24 cellular contexts compared by ENCODE assay signal in genomic region chr1:227557962-227558806, GRCh38. TPM values are rescaled to one million over a fixed set of nuclear protein-coding genes. Genes with fewer than 3 reads are reported as not detected.
DNase-seq lines count a peak whose midpoint lies in the region; ATAC-seq and TF ChIP-seq lines count a peak whose summit lies in the region.
"Had no signal": no experiment of that assay in that cellular context is flagged by ENCODE, and none has a peak within 500 bp of the region (broad histone marks: within the 10 kb centered on the region; RNA-seq: fewer than 3 reads in every experiment).

No MANE protein-coding gene starts in this region.

- peak overlapping the region; percentile 88 for H2AFZ ChIP-seq in GM23338
- H2AFZ ChIP-seq in osteoblast (ENCODE audit: low read length), result no peak overlapping the region
- H2AFZ ChIP-seq in H9 (ENCODE audit: low read length), result no peak overlapping the region
- H2AFZ ChIP-seq: GM23248, PC-9 had no signal

- H4K91ac ChIP-seq in H9 (ENCODE audit: insufficient read length, low read depth, low read length), result no peak overlapping the region

- no peak overlapping the region for H2AK5ac ChIP-seq in H9 (ENCODE audit: insufficient read length, low read length)

- no peaks in the 10 kb centered on the region for H3K23me2 ChIP-seq in H9 (ENCODE audit: insufficient read length, low read depth, low read length, poor library complexity, severe bottlenecking)

- H3K36me3 ChIP-seq in GM23338 (ENCODE audit: insufficient read depth) (no peaks in the 10 kb centered on the region), osteoblast (ENCODE audit: insufficient read depth, low read length) (no peaks in the 10 kb centered on the region)
- H3K36me3 ChIP-seq: BLaER1 treated with 17β-estradiol and CSF1 and Interleukin-3, amounts not matched to agents 10 nM and 100 nM had no signal

- no peak overlapping the region for H3K14ac ChIP-seq in H9 (ENCODE audit: insufficient read depth, low read length)

- H3K4me3 ChIP-seq in GM23338 (no peak overlapping the region), osteoblast (ENCODE audit: insufficient read depth, low read length) (no peak overlapping the region)
- H3K4me3 ChIP-seq: BLaER1 treated with 17β-estradiol and CSF1 and Interleukin-3, amounts not matched to agents 10 nM and 100 nM; GM23248; PC-9 had no signal

- no peak overlapping the region for H2BK5ac ChIP-seq in H9 (ENCODE audit: insufficient read length, low read length)

- H3K27me3 ChIP-seq in GM23338 (ENCODE audit: insufficient read depth) (no peaks in the 10 kb centered on the region), osteoblast (ENCODE audit: insufficient read depth, low read length) (peaks cover 12% of the 10 kb centered on the region), H9 (ENCODE audit: insufficient read depth, low read length) (no peaks in the 10 kb centered on the region)
- H3K27me3 ChIP-seq: BLaER1 treated with 17β-estradiol and CSF1 and Interleukin-3, amounts not matched to agents 10 nM and 100 nM had no signal

- DNase-seq in GM23338 (ENCODE audit: low spot score) (no peak), activated B cell treated with CpG ODN at 0.5 μM for 24 hours (no peak), left kidney (ENCODE audit: low read depth, low spot score) (peak; percentile 68), osteoblast (ENCODE audit: insufficient read length, low spot score, missing footprints) (peak; percentile 54), H9 (no peak), DMS153 treated with DMSO at 0.1 percent for 48 hours (lab: John Stamatoyannopoulos, UW; ENCODE audit: unreplicated experiment) (no peak), NCI-H526 (lab: John Stamatoyannopoulos, UW) (no peak)
- DNase-seq in activated CD8-positive, alpha-beta T cell treated with anti-CD3 and anti-CD28 coated beads, Interleukin-2, amount 10 ng/mL, durations not matched to agents 7 days and 5 days, result no peak
- DNase-seq: CD4-positive, alpha-beta T cell; DMS53; GM23248; IMR-90; Karpas-422; NCI-H1092; NCI-H1436; NCI-H187 treated with DMSO at 0.1 percent for 48 hours; NCI-H2107; NCI-H524; NCI-H774; NK-92 treated with Interleukin-12 subunit alpha and Interleukin-12 subunit beta, amount 100 ng/mL, for 24 hours; PC-9; SHP77 had no signal

- H3K27ac Mint-ChIP-seq in GM23338 (no peak overlapping the region), activated B cell treated with CpG ODN at 0.5 μM for 24 hours (no peak overlapping the region), H9 (no peak overlapping the region)
- no peak overlapping the region for H3K27ac Mint-ChIP-seq in activated CD8-positive, alpha-beta T cell treated with anti-CD3 and anti-CD28 coated beads, Interleukin-2, amount 10 ng/mL, durations not matched to agents 7 days and 5 days
- H3K27ac Mint-ChIP-seq: CD4-positive, alpha-beta T cell had no signal

- H4K20me1 ChIP-seq in GM23338 (replicated peaks; ENCODE audit: insufficient read depth) (no peaks in the 10 kb centered on the region), osteoblast (ENCODE audit: insufficient read depth, low read length) (no peaks in the 10 kb centered on the region), H9 (ENCODE audit: control insufficient read depth, insufficient read depth, insufficient read length) (no peaks in the 10 kb centered on the region)
- H4K20me1 ChIP-seq: BLaER1 treated with 17β-estradiol and CSF1 and Interleukin-3, amounts not matched to agents 10 nM and 100 nM had no signal

- no peaks in the 10 kb centered on the region for H3K4me1 ChIP-seq in GM23338 (ENCODE audit: insufficient read depth)
- no peaks in the 10 kb centered on the region for H3K4me1 ChIP-seq in osteoblast (ENCODE audit: insufficient read depth, low read length)
- no peaks in the 10 kb centered on the region for H3K4me1 ChIP-seq in H9 (ENCODE audit: insufficient read depth, low read length)

- ATAC-seq in GM23338 (no peak), activated B cell treated with CpG ODN at 0.5 μM for 24 hours (ENCODE audit: low read depth) (no peak)
- no peak for ATAC-seq in activated CD8-positive, alpha-beta T cell treated with anti-CD3 and anti-CD28 coated beads, Interleukin-2, amount 10 ng/mL, durations not matched to agents 7 days and 5 days
- ATAC-seq: HCT116 had no signal

- no peak overlapping the region for H4K5ac ChIP-seq in H9 (ENCODE audit: insufficient read length, low read depth, low read length)

- H3K9ac ChIP-seq in H9 (ENCODE audit: extremely low read depth, insufficient read length, low read length), result no peak overlapping the region
- H3K9ac ChIP-seq: BLaER1 treated with 17β-estradiol and CSF1 and Interleukin-3, amounts not matched to agents 10 nM and 100 nM; GM23248 had no signal

- H2BK12ac ChIP-seq in H9 (ENCODE audit: insufficient read length, low read depth, low read length), result no peak overlapping the region

- no peak overlapping the region for H2BK20ac ChIP-seq in H9 (ENCODE audit: low read depth, low read length, poor library complexity, severe bottlenecking)

- no peak overlapping the region for H3K18ac ChIP-seq in H9 (ENCODE audit: insufficient read length, low read depth, low read length)

- no peaks in the 10 kb centered on the region; the same call in 1 of the 2 replicates for H3K9me2 ChIP-seq in GM23338 (ENCODE audit: insufficient read depth)

- WGBS in H9 (ENCODE audit: extremely low coverage, insufficient read length, low lambda C conversion rate), result no CpG with 5 or more reads among the region's 34 CpGs

- no peak overlapping the region for H3K23ac ChIP-seq in H9 (ENCODE audit: insufficient read length, low read depth, low read length)

- H2BK120ac ChIP-seq in H9 (ENCODE audit: low read depth, low read length, poor library complexity, severe bottlenecking), result no peak overlapping the region

- H3K79me2 ChIP-seq in GM23338 (replicated peaks; ENCODE audit: insufficient read depth) (no peaks in the 10 kb centered on the region), osteoblast (ENCODE audit: insufficient read depth, low read length) (no peaks in the 10 kb centered on the region), H9 (ENCODE audit: insufficient read depth, low read length) (no peaks in the 10 kb centered on the region)

- H3K4me1 Mint-ChIP-seq in GM23338 (peaks cover 2% of the 10 kb centered on the region; the same call in 1 of the 3 replicates), activated B cell treated with CpG ODN at 0.5 μM for 24 hours (peaks cover 21% of the 10 kb centered on the region), H9 (peaks cover 0 to 3% of the 10 kb centered on the region in 2 experiments; a peak in 2 of 4 replicates)
- H3K4me1 Mint-ChIP-seq in activated CD8-positive, alpha-beta T cell treated with anti-CD3 and anti-CD28 coated beads, Interleukin-2, amount 10 ng/mL, durations not matched to agents 7 days and 5 days (ENCODE audit: low read depth), result peaks cover 6% of the 10 kb centered on the region

- H3K4me2 ChIP-seq in GM23338 (no peak overlapping the region), osteoblast (ENCODE audit: insufficient read depth, low read length) (no peak overlapping the region), H9 (ENCODE audit: insufficient read depth, insufficient read length, low read length) (no peak overlapping the region)
- H3K4me2 ChIP-seq: BLaER1 treated with 17β-estradiol and CSF1 and Interleukin-3, amounts not matched to agents 10 nM and 100 nM; PC-9 had no signal

- no peaks in the 10 kb centered on the region for H3F3A ChIP-seq in GM23338 (replicated peaks; ENCODE audit: low read depth)

- H4K8ac ChIP-seq in H9 (replicated peaks; ENCODE audit: insufficient read length, low read depth, low read length), result no peak overlapping the region

- H3K27ac ChIP-seq in GM23338 (ENCODE audit: low read depth), result no peak overlapping the region
- H3K27ac ChIP-seq in osteoblast (ENCODE audit: low read depth, low read length), result no peak overlapping the region
- H3K27ac ChIP-seq in H9 (ENCODE audit: insufficient read length, low read depth, low read length), result no peak overlapping the region
- H3K27ac ChIP-seq: BLaER1 treated with 17β-estradiol and CSF1 and Interleukin-3, amounts not matched to agents 10 nM and 100 nM; GM23248; PC-9 had no signal

- POLR2A ChIA-PET in activated B cell treated with CpG ODN at 0.5 μM for 24 hours (lab: Charles Lee), result interaction anchor here (0.7 kb wide), 2 partner anchors 18 to 528 kb away, joined by 4 to 5 read pairs; no protein-coding TSS in a partner anchor
- POLR2A ChIA-PET in activated CD8-positive, alpha-beta T cell treated with anti-CD3 and anti-CD28 coated beads, Interleukin-2, amount 10 ng/mL, durations not matched to agents 7 days and 5 days (lab: Charles Lee), result no interaction called here

- no peak overlapping the region for H3K56ac ChIP-seq in H9 (ENCODE audit: insufficient read length, low read depth, low read length)

- H3K4ac ChIP-seq in H9 (ENCODE audit: low read depth, low read length), result no peak overlapping the region

- TF ChIP-seq CTCF in GM23338 (conservative IDR thresholded peaks at IDR 0.05; ENCODE audit: low read depth in 2 of 2) (no peak), activated B cell treated with CpG ODN at 0.5 μM for 24 hours (IDR thresholded peaks at IDR 0.05) (no peak), osteoblast (IDR thresholded peaks at IDR 0.05; ENCODE audit: extremely low read depth, low read depth, low read length) (no peak), H9 (conservative IDR thresholded peaks at IDR 0.05) (no peak)

- peaks cover 14% of the 10 kb centered on the region for H3K27me3 Mint-ChIP-seq in GM23338 (ENCODE audit: insufficient read depth, low read depth, poor library complexity)
- H3K27me3 Mint-ChIP-seq in activated B cell treated with CpG ODN at 0.5 μM for 24 hours, result peaks cover 12% of the 10 kb centered on the region
- H3K27me3 Mint-ChIP-seq in activated CD8-positive, alpha-beta T cell treated with anti-CD3 and anti-CD28 coated beads, Interleukin-2, amount 10 ng/mL, durations not matched to agents 7 days and 5 days (ENCODE audit: low read depth), result peaks cover 34% of the 10 kb centered on the region
- H3K27me3 Mint-ChIP-seq in H9 (ENCODE audit: low read depth), result peaks cover 22% of the 10 kb centered on the region

- intact Hi-C loops in activated B cell treated with CpG ODN at 0.5 μM for 24 hours (cut with micrococcal nuclease), result loop anchor here (10.0 kb wide), 1 partner anchor 657 kb away; no protein-coding TSS in a partner anchor

- H3K36me3 Mint-ChIP-seq in GM23338 (ENCODE audit: low read depth) (peaks cover 10% of the 10 kb centered on the region), activated B cell treated with CpG ODN at 0.5 μM for 24 hours (ENCODE audit: low read depth) (no peaks in the 10 kb centered on the region), H9 (ENCODE audit: insufficient read depth in 1 of 3, low read depth in 3 of 3) (peaks cover 0 to 7% (median 2%) of the 10 kb centered on the region in 3 experiments; a peak in 5 of 7 replicates)
- H3K36me3 Mint-ChIP-seq in activated CD8-positive, alpha-beta T cell treated with anti-CD3 and anti-CD28 coated beads, Interleukin-2, amount 10 ng/mL, durations not matched to agents 7 days and 5 days (ENCODE audit: low read depth), result peaks cover 20% of the 10 kb centered on the region

- H3T11ph ChIP-seq in H9 (ENCODE audit: low read length), result no peak overlapping the region

- CTCF ChIA-PET in activated B cell treated with CpG ODN at 0.5 μM for 24 hours (lab: Charles Lee), result interaction anchor here (0.8 to 1.8 kb wide), 3 partner anchors 10 to 16 kb away, joined by 3 to 6 read pairs (median 3); no protein-coding TSS in a partner anchor
- CTCF ChIA-PET in activated CD8-positive, alpha-beta T cell treated with anti-CD3 and anti-CD28 coated beads, Interleukin-2, amount 10 ng/mL, durations not matched to agents 7 days and 5 days (lab: Charles Lee), result interaction anchor here (1.4 kb wide), 1 partner anchor 15 kb away, joined by 7 read pairs; no protein-coding TSS in a partner anchor

- H3K9me3 ChIP-seq in osteoblast (ENCODE audit: low read depth, low read length) (no peaks in the 10 kb centered on the region), H9 (ENCODE audit: control insufficient read depth, low read depth, low read length) (no peaks in the 10 kb centered on the region)

- H3K4me3 Mint-ChIP-seq in GM23338 (no peak overlapping the region), activated B cell treated with CpG ODN at 0.5 μM for 24 hours (peak overlapping the region; percentile 71), H9 (no peak overlapping the region)
- H3K4me3 Mint-ChIP-seq in activated CD8-positive, alpha-beta T cell treated with anti-CD3 and anti-CD28 coated beads, Interleukin-2, amount 10 ng/mL, durations not matched to agents 7 days and 5 days, result no peak overlapping the region

- peaks cover 40% of the 10 kb centered on the region for H3K9me3 Mint-ChIP-seq in GM23338
- no peaks in the 10 kb centered on the region for H3K9me3 Mint-ChIP-seq in activated B cell treated with CpG ODN at 0.5 μM for 24 hours
- H3K9me3 Mint-ChIP-seq in activated CD8-positive, alpha-beta T cell treated with anti-CD3 and anti-CD28 coated beads, Interleukin-2, amount 10 ng/mL, durations not matched to agents 7 days and 5 days (ENCODE audit: insufficient read depth), result peaks cover 24% of the 10 kb centered on the region
- H3K9me3 Mint-ChIP-seq in H9, result peaks cover 21 to 29% of the 10 kb centered on the region in 2 experiments; a peak in 4 of 5 replicates
- H3K9me3 Mint-ChIP-seq: CD4-positive, alpha-beta T cell had no signal

- no peak overlapping the region for H2BK15ac ChIP-seq in H9 (ENCODE audit: low read depth, low read length)

- no peaks in the 10 kb centered on the region for H3K79me1 ChIP-seq in H9 (ENCODE audit: insufficient read depth, low read depth, low read length, poor library complexity, severe bottlenecking)

RNA-seq across cellular contexts. Expression of gene ZNF678, which starts 5.2 kb away (rescaled TPM):
- total RNA-seq in GM23338 (2014; rRNA removed; shearing (Covaris generic)), result 45.9 and 60.0 TPM in 2 replicates
- 8.2 and 8.6 TPM in 2 replicates for polyA plus RNA-seq in GM23338 (2016; fragmentation: Nextera tagmentation; extraction: Ambion mirVana)
- total RNA-seq in activated B cell treated with CpG ODN at 0.5 μM for 24 hours (15.4 and 20.3 TPM in 2 replicates), osteoblast (3.6 and 6.2 TPM in 2 replicates), H9 (2021) (24.4 and 25.3 TPM in 2 replicates)
- total RNA-seq in activated CD8-positive, alpha-beta T cell treated with anti-CD3 and anti-CD28 coated beads, Interleukin-2, amount 10 ng/mL, durations not matched to agents 7 days and 5 days, result 1 to 10 TPM; 4.1 to 5.2 TPM

Comparison
In these comparisons a context has a peak if more than half of its experiments do, and no peak if none do; other contexts are left out.
1. DNase-seq: peak in left kidney (single experiment) and osteoblast (single experiment); none in GM23338 (single experiment), activated B cell treated with CpG ODN at 0.5 μM for 24 hours (single experiment), activated CD8-positive, alpha-beta T cell treated with anti-CD3 and anti-CD28 coated beads, Interleukin-2, amount 10 ng/mL, durations not matched to agents 7 days and 5 days (single experiment), H9 (single experiment), DMS153 treated with DMSO at 0.1 percent for 48 hours (single experiment) and NCI-H526 (0 of 2).